In genomic region chr17:35119370-35120185, GRCh38 we compare ENCODE assay signal across 1 cellular context.
TF ChIP-seq lines count a peak whose summit lies in the region.

Gene RAD51D, minus strand, starts transcription at chr17:35119860. Its CDS starts 247 bp downstream, at chr17:35119613.

TF ChIP-seq in WTC11, 78 proteins besides CTCF, POLR2A, EP300 and RAD21 (continued from another document):
- TF ChIP-seq FOXP4 (CRISPR knock-in tag; IDR thresholded peaks at IDR 0.05) (peak; percentile 74; the same call in 1 of the 2 replicates), NR1H2 (CRISPR knock-in tag; IDR thresholded peaks at IDR 0.05) (no peak), USF2 (CRISPR knock-in tag; IDR thresholded peaks at IDR 0.05) (peak; percentile 96), ZNF232 (CRISPR knock-in tag; IDR thresholded peaks at IDR 0.05) (no peak), OVOL2 (CRISPR knock-in tag; IDR thresholded peaks at IDR 0.05; ENCODE audit: borderline replicate concordance) (no peak), AR (CRISPR knock-in tag; IDR thresholded peaks at IDR 0.05) (no peak), MXD4 (CRISPR knock-in tag; IDR thresholded peaks at IDR 0.05; ENCODE audit: borderline replicate concordance) (no peak), PRDM15 (CRISPR knock-in tag; IDR thresholded peaks at IDR 0.05) (no peak), ZNF263 (CRISPR knock-in tag; IDR thresholded peaks at IDR 0.05; ENCODE audit: low read depth) (no peak), IRF1 (CRISPR knock-in tag; IDR thresholded peaks at IDR 0.05) (no peak), EMX1 (CRISPR knock-in tag; IDR thresholded peaks at IDR 0.05) (no peak), CBFB (CRISPR knock-in tag; IDR thresholded peaks at IDR 0.05; ENCODE audit: low read depth) (0 out of 2 replicates have a peak, but pooled peaks have one; percentile 55), NFATC4 (CRISPR knock-in tag; IDR thresholded peaks at IDR 0.05) (no peak), E2F4 (CRISPR knock-in tag; IDR thresholded peaks at IDR 0.05; ENCODE audit: borderline replicate concordance, low read depth) (peak; percentile 86; the same call in 1 of the 2 replicates), JAZF1 (CRISPR knock-in tag; IDR thresholded peaks at IDR 0.05) (no peak), ZMAT4 (CRISPR knock-in tag; IDR thresholded peaks at IDR 0.05) (no peak), NFE2L1 (CRISPR knock-in tag; IDR thresholded peaks at IDR 0.05) (no peak), FOXP1 (CRISPR knock-in tag; IDR thresholded peaks at IDR 0.05; ENCODE audit: borderline replicate concordance) (peak; percentile 86), PREB (CRISPR knock-in tag; IDR thresholded peaks at IDR 0.05; ENCODE audit: borderline replicate concordance) (no peak), TCF7 (CRISPR knock-in tag; IDR thresholded peaks at IDR 0.05; ENCODE audit: low read depth) (no peak; the same call in 1 of the 2 replicates), ZBTB43 (CRISPR knock-in tag; IDR thresholded peaks at IDR 0.05) (peak; percentile 65; the same call in 1 of the 2 replicates), TEAD1 (CRISPR knock-in tag; IDR thresholded peaks at IDR 0.05) (0 out of 2 replicates have a peak, but pooled peaks have one; percentile 62), ZNF532 (CRISPR knock-in tag; IDR thresholded peaks at IDR 0.05; ENCODE audit: borderline replicate concordance) (no peak), ZNF317 (CRISPR knock-in tag; IDR thresholded peaks at IDR 0.05; ENCODE audit: borderline replicate concordance, low read depth) (no peak), ZNF423 (CRISPR knock-in tag; IDR thresholded peaks at IDR 0.05) (peak; percentile 20; the same call in 1 of the 2 replicates), ZNF512 (CRISPR knock-in tag; IDR thresholded peaks at IDR 0.05; ENCODE audit: borderline replicate concordance) (no peak), CREM (CRISPR knock-in tag; IDR thresholded peaks at IDR 0.05) (no peak)
